In the genomic region with DNA sequence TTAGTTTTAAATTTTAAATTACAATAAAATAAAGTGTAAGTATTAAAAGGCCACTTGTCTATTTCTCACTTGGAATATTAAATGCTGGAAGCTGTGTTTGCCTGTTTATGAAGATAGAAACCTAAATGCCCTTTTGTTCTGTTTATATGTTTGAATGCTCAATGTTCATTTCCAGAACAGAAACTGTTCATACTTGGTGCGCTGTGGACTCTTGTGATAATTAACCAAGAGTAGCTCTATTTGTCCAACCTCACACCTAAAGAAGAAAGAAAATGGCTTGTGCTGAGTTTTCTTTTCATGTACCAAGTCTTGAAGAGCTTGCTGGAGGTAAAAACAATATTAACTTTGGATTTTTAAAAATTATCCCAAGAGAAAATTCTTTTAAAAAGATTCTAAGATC, we compare ENCODE assay signal across 18 cellular contexts. TPM values are rescaled to one million over a fixed set of nuclear protein-coding genes. Genes with fewer than 3 reads are reported as not detected.
DNase-seq lines count a peak whose midpoint lies in the region; ATAC-seq, FAIRE-seq and TF ChIP-seq lines count a peak whose summit lies in the region.
"Had no signal": no experiment of that assay in that cellular context is flagged by ENCODE, and none has a peak within 500 bp of the region (broad histone marks: within the 10 kb centered on the region; RNA-seq: fewer than 3 reads in every experiment).

No MANE protein-coding gene starts in this region.

- peak; percentile 96 for ATAC-seq in GM18909 (IDR thresholded peaks at IDR 0.05; ENCODE audit: poor library complexity, unreplicated experiment)
- peak; percentile 86 for ATAC-seq in GM21737 (IDR thresholded peaks at IDR 0.05; ENCODE audit: unreplicated experiment)
- peak; percentile 76 for ATAC-seq in HG03135 (IDR thresholded peaks at IDR 0.05; ENCODE audit: unreplicated experiment)
- ATAC-seq in left lobe of liver: peak; percentile 54
- no peak for ATAC-seq in GM23338
- ATAC-seq: activated CD4-positive, CD25-positive, alpha-beta regulatory T cell treated with anti-CD3 and anti-CD28 coated beads, Interleukin-2, amount 50 U/mL, for 24 hours; activated T-helper 17 cell treated with anti-CD3 and anti-CD28 coated beads, Interleukin-2, amount 50 U/mL, for 72 hours had no signal

- H3K9me2 ChIP-seq in GM23338 (ENCODE audit: insufficient read depth): no peaks in the 10 kb centered on the region

- no peaks in the 10 kb centered on the region for H3F3A ChIP-seq in GM23338 (replicated peaks; ENCODE audit: low read depth)

- DNase-seq in left lobe of liver (ENCODE audit: low spot score): no peak
- no peak for DNase-seq in effector memory CD4-positive, alpha-beta T cell
- DNase-seq in small intestine: no peak
- no peak for DNase-seq in GM23338 (ENCODE audit: low spot score)
- DNase-seq in NCI-H128 (lab: John Stamatoyannopoulos, UW; ENCODE audit: unreplicated experiment): no peak
- DNase-seq: C1 segment of cervical spinal cord; hippocampal formation; NCI-H1930; NK-92 treated with Interleukin-12 subunit alpha and Interleukin-12 subunit beta, amount 100 ng/mL, for 24 hours; stimulated activated CD4-positive, alpha-beta T cell treated with anti-CD3 and anti-CD28 coated beads, Interleukin-4, amount 100 ng/mL, for 24 hours had no signal

- peaks cover 17% of the 10 kb centered on the region for H3K4me1 Mint-ChIP-seq in GM23338

- no peak for FAIRE-seq in small intestine (lab: Jason Lieb, UNC)
- FAIRE-seq: bronchial epithelial cell had no signal

- no peak for TF ChIP-seq CTCF in GM23338 (conservative IDR thresholded peaks at IDR 0.05; ENCODE audit: low read depth in 2 of 2)

- no peaks in the 10 kb centered on the region for H3K27me3 Mint-ChIP-seq in GM23338 (ENCODE audit: insufficient read depth, low read depth, poor library complexity)
- H3K27me3 Mint-ChIP-seq: activated T-helper 17 cell treated with anti-CD3 and anti-CD28 coated beads, Interleukin-2, amount 50 U/mL, for 72 hours; IgD-negative memory B cell; stimulated activated naive CD8-positive, alpha-beta T cell treated with anti-CD3 and anti-CD28 coated beads, Interleukin-15, Interleukin-2, amounts not matched to agents 100 ng/mL and 50 ng/mL, for 24 hours had no signal

- no peaks in the 10 kb centered on the region for H3K4me1 ChIP-seq in effector memory CD4-positive, alpha-beta T cell (ENCODE audit: control insufficient read depth, insufficient read depth, low read length, poor library complexity, severe bottlenecking)
- H3K4me1 ChIP-seq in small intestine (ENCODE audit: control insufficient read depth in 2 of 2, insufficient read depth in 1 of 2, low read depth in 1 of 2, low read length in 1 of 2): peaks cover 3 to 6% of the 10 kb centered on the region in 2 donors
- H3K4me1 ChIP-seq in GM23338 (ENCODE audit: insufficient read depth): no peaks in the 10 kb centered on the region; the same call in 1 of the 2 replicates

- no peak overlapping the region for H3K27ac ChIP-seq in effector memory CD4-positive, alpha-beta T cell (ENCODE audit: insufficient read depth, low read length, poor library complexity, severe bottlenecking)
- H3K27ac ChIP-seq in small intestine (ENCODE audit: low read depth in 1 of 2, low read length in 1 of 2) (no peak overlapping the region), GM23338 (ENCODE audit: low read depth) (no peak overlapping the region)

- H3K4me3 Mint-ChIP-seq in GM23338: no peak overlapping the region
- H3K4me3 Mint-ChIP-seq: activated T-helper 17 cell treated with anti-CD3 and anti-CD28 coated beads, Interleukin-2, amount 50 U/mL, for 72 hours; IgD-negative memory B cell; stimulated activated naive CD8-positive, alpha-beta T cell treated with anti-CD3 and anti-CD28 coated beads, Interleukin-15, Interleukin-2, amounts not matched to agents 100 ng/mL and 50 ng/mL, for 24 hours had no signal

- H3K79me2 ChIP-seq in GM23338 (replicated peaks; ENCODE audit: insufficient read depth): peaks cover 27% of the 10 kb centered on the region

- no peak overlapping the region for H3K4me2 ChIP-seq in GM23338

- H3K27ac Mint-ChIP-seq in GM23338: no peak overlapping the region
- H3K27ac Mint-ChIP-seq: activated T-helper 17 cell treated with anti-CD3 and anti-CD28 coated beads, Interleukin-2, amount 50 U/mL, for 72 hours; IgD-negative memory B cell; stimulated activated naive CD8-positive, alpha-beta T cell treated with anti-CD3 and anti-CD28 coated beads, Interleukin-15, Interleukin-2, amounts not matched to agents 100 ng/mL and 50 ng/mL, for 24 hours had no signal

- no peak overlapping the region for H2AFZ ChIP-seq in GM23338

- no peak overlapping the region for H3K4me3 ChIP-seq in effector memory CD4-positive, alpha-beta T cell (ENCODE audit: insufficient read depth, low read depth, low read length, poor library complexity, severe bottlenecking)
- H3K4me3 ChIP-seq in small intestine (ENCODE audit: low read depth in 1 of 2, low read length in 2 of 2): no peak overlapping the region
- no peak overlapping the region for H3K4me3 ChIP-seq in GM23338

- no peaks in the 10 kb centered on the region; the same call in 1 of the 3 replicates for H3K36me3 Mint-ChIP-seq in GM23338 (ENCODE audit: low read depth)
- H3K36me3 Mint-ChIP-seq: IgD-negative memory B cell had no signal

- no peaks in the 10 kb centered on the region for H3K36me3 ChIP-seq in effector memory CD4-positive, alpha-beta T cell (ENCODE audit: control insufficient read depth, insufficient read depth, low read length)
- H3K36me3 ChIP-seq in small intestine (ENCODE audit: control insufficient read depth in 2 of 2, insufficient read depth in 2 of 2, low read length in 2 of 2) (peaks cover 0 to 4% of the 10 kb centered on the region in 2 donors), GM23338 (ENCODE audit: insufficient read depth) (no peaks in the 10 kb centered on the region)

- H3K27me3 ChIP-seq in effector memory CD4-positive, alpha-beta T cell (replicated peaks; ENCODE audit: control insufficient read depth, insufficient read depth, low read length, poor library complexity, severe bottlenecking): no peaks in the 10 kb centered on the region
- H3K27me3 ChIP-seq in small intestine (ENCODE audit: control insufficient read depth in 2 of 2, insufficient read depth in 2 of 2, low read length in 2 of 2): no peaks in the 10 kb centered on the region
- H3K27me3 ChIP-seq in GM23338 (ENCODE audit: insufficient read depth): no peaks in the 10 kb centered on the region

- no peaks in the 10 kb centered on the region for H3K9me3 Mint-ChIP-seq in GM23338
- H3K9me3 Mint-ChIP-seq: activated T-helper 17 cell treated with anti-CD3 and anti-CD28 coated beads, Interleukin-2, amount 50 U/mL, for 72 hours; IgD-negative memory B cell; stimulated activated naive CD8-positive, alpha-beta T cell treated with anti-CD3 and anti-CD28 coated beads, Interleukin-15, Interleukin-2, amounts not matched to agents 100 ng/mL and 50 ng/mL, for 24 hours had no signal

- no peaks in the 10 kb centered on the region for H3K9me3 ChIP-seq in effector memory CD4-positive, alpha-beta T cell (ENCODE audit: control insufficient read depth, low read length)
- H3K9me3 ChIP-seq in small intestine (ENCODE audit: control insufficient read depth, low read depth): no peaks in the 10 kb centered on the region

- WGBS in small intestine, 3 donors: 21 to 64% (median 44%) methylated on average over 1 of the region's 1 CpG

- no peaks in the 10 kb centered on the region for H4K20me1 ChIP-seq in GM23338 (replicated peaks; ENCODE audit: insufficient read depth)

TF ChIP-seq in GM23338, 12 proteins besides CTCF, POLR2A, EP300 and RAD21 (continues in another document):
- no peak for TF ChIP-seq EZH2phosphoT487 (IDR thresholded peaks at IDR 0.05; ENCODE audit: unreplicated experiment)
- no peak for TF ChIP-seq POLR2AphosphoS5 (IDR thresholded peaks at IDR 0.05; ENCODE audit: low read depth)
- no peak for TF ChIP-seq NANOG (IDR thresholded peaks at IDR 0.05; ENCODE audit: borderline replicate concordance)
- TF ChIP-seq CREB1 (CRISPR knock-in tag; IDR thresholded peaks at IDR 0.05; ENCODE audit: low read depth): no peak
- no peak for TF ChIP-seq STAT1 (IDR thresholded peaks at IDR 0.05; ENCODE audit: unreplicated experiment)
- no peak for TF ChIP-seq ZNF331 (CRISPR knock-in tag; IDR thresholded peaks at IDR 0.05; ENCODE audit: low read depth)

RNA-seq across cellular contexts. Expression of gene C11orf54, which starts 5.7 kb away (rescaled TPM):
- total RNA-seq in left lobe of liver: 184 TPM
- polyA plus RNA-seq in small intestine (10 to 100 TPM; 26.3 to 81.0 (median 43.5) TPM), GM23338 (2016; fragmentation: Nextera tagmentation; extraction: Ambion mirVana) (38.8 and 43.1 TPM in 2 replicates)
- 29.0 and 35.8 TPM in 2 replicates for total RNA-seq in GM23338 (2014; rRNA removed; shearing (Covaris generic))

RNA-seq across cellular contexts. Expression of gene TAF1D, which starts 5.8 kb away (rescaled TPM):
- total RNA-seq in left lobe of liver: 26.7 TPM
- polyA plus RNA-seq in small intestine (10 to 100 TPM; 45.9 to 73.5 (median 66.2) TPM), GM23338 (2016; fragmentation: Nextera tagmentation; extraction: Ambion mirVana) (199 and 246 TPM in 2 replicates)
- 240 and 256 TPM in 2 replicates for total RNA-seq in GM23338 (2014; rRNA removed; shearing (Covaris generic))

RNA-seq across cellular contexts. Expression of gene MED17, which starts 37.0 kb away (rescaled TPM):
- 9.3 TPM for total RNA-seq in left lobe of liver
- 10 to 100 TPM in 1 of 3 donors, 1 to 10 TPM in 2; 8.5 to 12.6 (median 9.5) TPM for polyA plus RNA-seq in small intestine
- 31.2 and 36.9 TPM in 2 replicates for total RNA-seq in GM23338 (2014; rRNA removed; shearing (Covaris generic))
- polyA plus RNA-seq in GM23338 (2016; fragmentation: Nextera tagmentation; extraction: Ambion mirVana): 17.4 and 19.1 TPM in 2 replicates
